ENCODE assay signal across 8 cellular contexts in the genomic region with DNA sequence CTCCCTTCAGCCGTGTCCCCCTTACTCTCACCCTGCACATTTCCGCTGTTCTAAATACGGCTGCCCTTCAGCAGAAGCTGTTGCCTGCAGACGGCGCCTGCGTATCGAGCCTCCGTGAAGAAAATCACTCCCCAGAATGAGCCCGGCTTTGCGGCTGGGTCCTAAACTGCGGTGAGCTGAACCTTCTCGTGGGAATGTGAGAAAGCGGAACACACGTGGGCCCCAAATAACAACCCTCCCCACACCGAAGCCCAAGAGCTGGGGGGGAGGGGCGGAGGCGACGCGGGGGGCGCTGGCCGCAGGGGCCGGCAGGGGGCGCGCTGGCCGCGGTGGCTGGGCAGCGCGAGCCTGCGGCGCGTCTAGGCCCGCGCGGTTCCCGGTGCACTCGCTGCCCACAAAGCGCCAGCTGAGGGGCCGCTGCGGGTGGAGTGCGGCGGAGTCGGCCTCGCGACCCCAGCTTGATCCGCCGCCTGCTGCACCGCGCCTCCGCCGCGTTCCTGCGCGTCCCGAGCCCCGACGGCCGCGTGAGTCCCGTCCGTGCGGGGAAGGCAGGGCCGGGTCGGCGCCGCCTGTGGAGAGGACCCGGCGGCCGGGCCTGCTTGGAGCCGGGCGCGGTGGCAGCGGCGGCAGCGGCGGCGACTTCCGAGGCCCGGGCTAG. TPM values are rescaled to one million over a fixed set of nuclear protein-coding genes. Genes with fewer than 3 reads are reported as not detected.
DNase-seq lines count a peak whose midpoint lies in the region; ATAC-seq lines count a peak whose summit lies in the region.

A gene with protein sequence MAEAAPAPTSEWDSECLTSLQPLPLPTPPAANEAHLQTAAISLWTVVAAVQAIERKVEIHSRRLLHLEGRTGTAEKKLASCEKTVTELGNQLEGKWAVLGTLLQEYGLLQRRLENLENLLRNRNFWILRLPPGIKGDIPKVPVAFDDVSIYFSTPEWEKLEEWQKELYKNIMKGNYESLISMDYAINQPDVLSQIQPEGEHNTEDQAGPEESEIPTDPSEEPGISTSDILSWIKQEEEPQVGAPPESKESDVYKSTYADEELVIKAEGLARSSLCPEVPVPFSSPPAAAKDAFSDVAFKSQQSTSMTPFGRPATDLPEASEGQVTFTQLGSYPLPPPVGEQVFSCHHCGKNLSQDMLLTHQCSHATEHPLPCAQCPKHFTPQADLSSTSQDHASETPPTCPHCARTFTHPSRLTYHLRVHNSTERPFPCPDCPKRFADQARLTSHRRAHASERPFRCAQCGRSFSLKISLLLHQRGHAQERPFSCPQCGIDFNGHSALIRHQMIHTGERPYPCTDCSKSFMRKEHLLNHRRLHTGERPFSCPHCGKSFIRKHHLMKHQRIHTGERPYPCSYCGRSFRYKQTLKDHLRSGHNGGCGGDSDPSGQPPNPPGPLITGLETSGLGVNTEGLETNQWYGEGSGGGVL (plus strand): TSS at position 382 of the 658 bp plus-strand sequence. CDS start 290 bp downstream, outside the sequence.

- peak within 1 kb of the TSS; percentile 76 for H3K27ac ChIP-seq in mesodermal cell (ENCODE audit: low read depth, low read length, severe bottlenecking)

- H3K9me3 ChIP-seq in endocrine pancreas (ENCODE audit: control insufficient read depth, low read length) (no peaks in the 10 kb centered on the region), mesodermal cell (ENCODE audit: control insufficient read depth, low read length) (no peaks in the 10 kb centered on the region)

- H3K36me3 ChIP-seq in endocrine pancreas (ENCODE audit: control insufficient read depth, insufficient read depth, low read length) (no peaks in the 10 kb centered on the region), mesodermal cell (ENCODE audit: control insufficient read depth, insufficient read depth, low read length) (peaks cover 9% of the 10 kb centered on the region)

- peak within 1 kb of the TSS; percentile 90 for H3K9ac ChIP-seq in endocrine pancreas (ENCODE audit: control insufficient read depth, insufficient read depth, low read length)

- ATAC-seq in GM19397 (IDR thresholded peaks at IDR 0.05; ENCODE audit: unreplicated experiment) (peak; percentile 79), HG03558 (IDR thresholded peaks at IDR 0.05; ENCODE audit: extremely low read depth, unreplicated experiment) (peak; percentile 49)

- no peaks in the 10 kb centered on the region for H3K27me3 ChIP-seq in endocrine pancreas (ENCODE audit: control insufficient read depth, insufficient read depth, low read length)

- 2 to 7% methylated on average over 53 to 67 of the region's 78 CpGs for WGBS in mesodermal cell (ENCODE audit: insufficient coverage in 2 of 2), 2 experiments

- DNase-seq in COLO668 (lab: John Stamatoyannopoulos, UW; ENCODE audit: unreplicated experiment) (peak; percentile 90), NOMO-1 treated with dmso at 0.1 percent for 144 hours (lab: John Stamatoyannopoulos, UW; ENCODE audit: unreplicated experiment) (peak; percentile 50)
- DNase-seq in activated CD8-positive, alpha-beta memory T cell treated with anti-CD3 and anti-CD28 coated beads for 48 hours (ENCODE audit: low read depth in 2 of 3, low spot score in 2 of 3) = peak; percentile 61 to 72 (median 66)
- peak; percentile 68 to 70 for DNase-seq in stimulated activated CD8-positive, alpha-beta memory T cell treated with anti-CD3 and anti-CD28 coated beads, Interleukin-15, amount 100 ng/mL, for 48 hours (ENCODE audit: low read depth in 2 of 2)

- no peaks in the 10 kb centered on the region for H3K4me1 ChIP-seq in endocrine pancreas (ENCODE audit: control insufficient read depth, insufficient read depth, low read length)
- no peaks in the 10 kb centered on the region for H3K4me1 ChIP-seq in mesodermal cell (ENCODE audit: control insufficient read depth, insufficient read depth, low read length, poor library complexity, severe bottlenecking)

- H3K4me3 ChIP-seq in endocrine pancreas (ENCODE audit: control insufficient read depth, insufficient read depth, low read length) = peak within 1 kb of the TSS; percentile 88
- H3K4me3 ChIP-seq in mesodermal cell (ENCODE audit: extremely low read depth, insufficient read depth, low read length, poor library complexity, severe bottlenecking) = peak within 1 kb of the TSS; percentile 87

RNA-seq across cellular contexts. Expression of the gene that starts here (rescaled TPM):
- 9.5 TPM for polyA plus RNA-seq in mesodermal cell (2013, experiment 1 of 2)
- polyA plus RNA-seq in mesodermal cell (2013, experiment 2 of 2) = 7.9 TPM

Comparison
In these comparisons a context has a peak if more than half of its experiments do, and no peak if none do; other contexts are left out.
1. Peak in every context shown above with its lines: DNase-seq, ATAC-seq, H3K4me3 ChIP-seq and H3K27ac ChIP-seq.